18 cellular contexts compared by ENCODE assay signal in genomic region chr1:209855623-209856022, GRCh38. TPM values are rescaled to one million over a fixed set of nuclear protein-coding genes. Genes with fewer than 3 reads are reported as not detected.
DNase-seq lines count a peak whose midpoint lies in the region; ATAC-seq, FAIRE-seq and TF ChIP-seq lines count a peak whose summit lies in the region.
"Had no signal": no experiment of that assay in that cellular context is flagged by ENCODE, and none has a peak within 500 bp of the region (broad histone marks: within the 10 kb centered on the region; RNA-seq: fewer than 3 reads in every experiment).

No MANE protein-coding gene starts in this region.

- H3K27ac Mint-ChIP-seq in CD8-positive, alpha-beta T cell, result peak overlapping the region; percentile 67

- H3K4me1 Mint-ChIP-seq in CD8-positive, alpha-beta T cell (ENCODE audit: low read depth), result peaks cover 5% of the 10 kb centered on the region
- H3K4me1 Mint-ChIP-seq in activated T-cell treated with anti-CD3 and anti-CD28 coated beads, Interleukin-2, amount 50 U/mL, for 4 hours (ENCODE audit: low read depth), result no peaks in the 10 kb centered on the region

- WGBS in A549 (ENCODE audit: missing lambda C conversion rate), result 90% methylated on average over 3 of the region's 5 CpGs

- intact Hi-C loops in CD8-positive, alpha-beta T cell (cut with DNase I, micrococcal nuclease), result loop anchor here in 1 of 2 experiments (10.0 kb wide), 1 partner anchor 1279 kb away; the partner anchor contains the start of gene KCNH1
- intact Hi-C loops in dorsolateral prefrontal cortex (cut with DNase I), result loop anchor here in 1 of 2 donors (5.0 kb wide), 1 partner anchor 457 kb away; no protein-coding TSS in a partner anchor

- no peak for TF ChIP-seq CTCF in A549 (IDR thresholded peaks at IDR 0.05)
- no peak for TF ChIP-seq CTCF in CD8-positive, alpha-beta T cell (IDR thresholded peaks at IDR 0.05)
- TF ChIP-seq CTCF in dorsolateral prefrontal cortex (IDR thresholded peaks at IDR 0.05 in 54 of 56, conservative IDR thresholded peaks at IDR 0.05 in 2 of 56; ENCODE audit: low read depth in 1 of 56, partially characterized antibody in 56 of 56), result no peak

- DNase-seq in A549 (ENCODE audit: low read depth in 1 of 2, low spot score in 1 of 2), result no peak
- DNase-seq in CD8-positive, alpha-beta T cell, result no peak
- DNase-seq in NCI-H446 treated with DMSO at 0.1 percent for 48 hours (lab: John Stamatoyannopoulos, UW), result peak; percentile 35
- peak in 1 of 10 donors; percentile 44 for DNase-seq in dorsolateral prefrontal cortex
- DNase-seq in NOMO-1 treated with dmso at 0.1 percent for 144 hours (lab: John Stamatoyannopoulos, UW; ENCODE audit: unreplicated experiment), result no peak
- no peak for DNase-seq in activated T-cell treated with anti-CD3 and anti-CD28 coated beads, Interleukin-2, amount 50 U/mL, for 4 hours
- DNase-seq in NAMALWA (ENCODE audit: low spot score), result no peak
- DNase-seq: DND-41, MM.1S, NCI-H1092 treated with DMSO at 0.1 percent for 48 hours, NCI-H187 treated with DMSO at 0.1 percent for 48 hours, NCI-H526 treated with DMSO at 0.1 percent for 48 hours, RPMI8226, SHP77 treated with DMSO at 0.1 percent for 48 hours, SK-N-SH had no signal

- no peak overlapping the region for H3K4me3 ChIP-seq in A549
- H3K4me3 ChIP-seq in CD8-positive, alpha-beta T cell (ENCODE audit: low read depth, low read length), result no peak overlapping the region
- no peak overlapping the region for H3K4me3 ChIP-seq in dorsolateral prefrontal cortex
- H3K4me3 ChIP-seq: HAP-1 had no signal

- H3K9me3 Mint-ChIP-seq in CD8-positive, alpha-beta T cell, result no peaks in the 10 kb centered on the region
- H3K9me3 Mint-ChIP-seq in activated T-cell treated with anti-CD3 and anti-CD28 coated beads, Interleukin-2, amount 50 U/mL, for 4 hours, result no peaks in the 10 kb centered on the region

- H3K27ac ChIP-seq in A549 (no peak overlapping the region), dorsolateral prefrontal cortex (peak overlapping the region in 55 of 59 donors; percentile 16 to 96 (median 89))
- H3K27ac ChIP-seq in CD8-positive, alpha-beta T cell (ENCODE audit: low read depth, low read length), result no peak overlapping the region
- H3K27ac ChIP-seq: C4-2B had no signal

- TF ChIP-seq POLR2A in A549 (IDR thresholded peaks at IDR 0.05; ENCODE audit: low read length), result no peak

- no peak for FAIRE-seq in A549 (lab: Jason Lieb, UNC)

- H3K4me3 Mint-ChIP-seq in CD8-positive, alpha-beta T cell, result no peak overlapping the region
- H3K4me3 Mint-ChIP-seq in activated T-cell treated with anti-CD3 and anti-CD28 coated beads, Interleukin-2, amount 50 U/mL, for 4 hours, result no peak overlapping the region

- no peak overlapping the region for H3K4me2 ChIP-seq in A549
- H3K4me2 ChIP-seq: SK-N-SH had no signal

- H3K36me3 ChIP-seq in CD8-positive, alpha-beta T cell (ENCODE audit: insufficient read depth, low read length), result peaks cover 21% of the 10 kb centered on the region

- peaks cover 53% of the 10 kb centered on the region for H3K36me3 Mint-ChIP-seq in CD8-positive, alpha-beta T cell
- peaks cover 33% of the 10 kb centered on the region for H3K36me3 Mint-ChIP-seq in activated T-cell treated with anti-CD3 and anti-CD28 coated beads, Interleukin-2, amount 50 U/mL, for 4 hours (ENCODE audit: insufficient read depth)

- no peaks in the 10 kb centered on the region for H3K27me3 Mint-ChIP-seq in CD8-positive, alpha-beta T cell (ENCODE audit: low read depth)
- no peaks in the 10 kb centered on the region for H3K27me3 Mint-ChIP-seq in activated T-cell treated with anti-CD3 and anti-CD28 coated beads, Interleukin-2, amount 50 U/mL, for 4 hours (ENCODE audit: low read depth)

- POLR2A ChIA-PET in A549 (lab: Yijun Ruan, JAX), result interaction anchor here (1.1 kb wide), 1 partner anchor 16 kb away, joined by 3 read pairs; no protein-coding TSS in a partner anchor
- POLR2A ChIA-PET in CD8-positive, alpha-beta T cell (lab: Charles Lee), result no interaction called here

- TF ChIP-seq RAD21 in A549 (conservative IDR thresholded peaks at IDR 0.05 in 1 of 2, IDR thresholded peaks at IDR 0.05 in 1 of 2), result no peak

- CTCF ChIA-PET in A549 (lab: Yijun Ruan, JAX), result interaction anchor here (0.7 to 11.8 kb wide), 7 partner anchors 9 to 478 kb away, joined by 3 to 235 read pairs (median 3); partner anchors contain the start of gene UTP25
- CTCF ChIA-PET in CD8-positive, alpha-beta T cell (lab: Charles Lee), result interaction anchor here (0.7 to 1.7 kb wide), 4 partner anchors 8 to 286 kb away, joined by 3 to 5 read pairs (median 3); no protein-coding TSS in a partner anchor

- H3K27me3 ChIP-seq in CD8-positive, alpha-beta T cell (ENCODE audit: insufficient read depth, low read length), result no peaks in the 10 kb centered on the region
- peaks cover 0 to under 1% (median 0%) of the 10 kb centered on the region in 45 donors for H3K27me3 ChIP-seq in dorsolateral prefrontal cortex

- no peak for ATAC-seq in A549
- ATAC-seq in CD8-positive, alpha-beta T cell, result no peak
- ATAC-seq in activated T-cell treated with anti-CD3 and anti-CD28 coated beads, Interleukin-2, amount 50 U/mL, for 4 hours, result no peak

- no peaks in the 10 kb centered on the region for H3K4me1 ChIP-seq in A549
- no peaks in the 10 kb centered on the region for H3K4me1 ChIP-seq in CD8-positive, alpha-beta T cell (ENCODE audit: insufficient read depth, low read length)
- H3K4me1 ChIP-seq: HAP-1 had no signal

- TF ChIP-seq EP300 in A549 (IDR thresholded peaks at IDR 0.05), result no peak

- no peaks in the 10 kb centered on the region for H3K9me3 ChIP-seq in A549
- H3K9me3 ChIP-seq in CD8-positive, alpha-beta T cell (ENCODE audit: low read length), result no peaks in the 10 kb centered on the region
- H3K9me3 ChIP-seq: HAP-1, SK-N-SH had no signal

TF ChIP-seq in A549, 52 proteins besides CTCF, POLR2A, EP300 and RAD21:
- TF ChIP-seq FOSB (CRISPR knock-in tag; IDR thresholded peaks at IDR 0.05) (no peak), POLR2AphosphoS2 (conservative IDR thresholded peaks at IDR 0.05; ENCODE audit: low read length) (0 out of 2 replicates have a peak, but pooled peaks have one; percentile 46), EHMT2 (IDR thresholded peaks at IDR 0.05; ENCODE audit: low read depth) (no peak)

RNA-seq across cellular contexts. Expression of gene UTP25, which starts 27.9 kb away (rescaled TPM):
- 16.5 and 16.7 TPM in 2 replicates for polyA plus RNA-seq in A549 (2011; rRNA removed)
- polyA plus RNA-seq in A549 (2012; cell fraction: cytosol; rRNA removed), result 4.2 and 4.9 TPM in 2 replicates
- polyA plus RNA-seq in A549 (2012; cell fraction: nucleus; rRNA removed), result 5.6 and 7.0 TPM in 2 replicates
- polyA plus RNA-seq in A549 (2017; fragmentation: RNase III; extraction: RNeasy Plus Mini Kit Qiagen cat#74134 plus additional on column Dnase treatment), result 8.4 to 8.7 TPM (median 8.7 TPM) in 3 replicates
- 18.0 and 18.3 TPM in 2 replicates for polyA minus RNA-seq in A549 (2011; rRNA and poly(A)+ RNA removed)
- 1 to 10 TPM; 7.5 to 7.9 TPM for total RNA-seq in CD8-positive, alpha-beta T cell
- 10 to 100 TPM in 71 of 120 experiments, 1 to 10 TPM in 49; 6.2 to 14.2 (median 10.6) TPM for total RNA-seq in dorsolateral prefrontal cortex
- 10 to 100 TPM; 16.9 to 18.6 (median 17.7) TPM for total RNA-seq in activated T-cell treated with anti-CD3 and anti-CD28 coated beads, Interleukin-2, amount 50 U/mL, for 4 hours

RNA-seq across cellular contexts. Expression of gene IRF6, which starts 49.7 kb away (rescaled TPM):
- polyA plus RNA-seq in A549 (2011; rRNA removed) (0.22 and 0.25 TPM in 2 replicates), A549 (2017; fragmentation: RNase III; extraction: RNeasy Plus Mini Kit Qiagen cat#74134 plus additional on column Dnase treatment) (0.03 to 0.08 TPM (median 0.05 TPM) in 3 replicates)
- polyA plus RNA-seq in A549 (2012; cell fraction: cytosol; rRNA removed), result 0.04 and 0.08 TPM in 2 replicates
- polyA plus RNA-seq in A549 (2012; cell fraction: nucleus; rRNA removed), result not detected in 2 replicates
- polyA minus RNA-seq in A549 (2011; rRNA and poly(A)+ RNA removed), result 0.25 and 0.83 TPM in 2 replicates
- total RNA-seq in CD8-positive, alpha-beta T cell, result 1 to 10 TPM; 2.5 to 3.4 TPM
- 1 to 10 TPM in 76 of 120 experiments, under 1 TPM in 44; 0.16 to 5.4 (median 1.3) TPM for total RNA-seq in dorsolateral prefrontal cortex
- under 1 TPM; 0.11 to 0.15 (median 0.13) TPM for total RNA-seq in activated T-cell treated with anti-CD3 and anti-CD28 coated beads, Interleukin-2, amount 50 U/mL, for 4 hours
- total RNA-seq: LHCN-M2 had no signal

Comparison
In these comparisons a context has a peak if more than half of its experiments do, and no peak if none do; other contexts are left out.
1. H3K27ac ChIP-seq: peak in dorsolateral prefrontal cortex (55 of 59); none in A549 (0 of 2) and CD8-positive, alpha-beta T cell (single experiment).